Comparison of ENCODE assay signal across 18 cellular contexts in the genomic region with DNA sequence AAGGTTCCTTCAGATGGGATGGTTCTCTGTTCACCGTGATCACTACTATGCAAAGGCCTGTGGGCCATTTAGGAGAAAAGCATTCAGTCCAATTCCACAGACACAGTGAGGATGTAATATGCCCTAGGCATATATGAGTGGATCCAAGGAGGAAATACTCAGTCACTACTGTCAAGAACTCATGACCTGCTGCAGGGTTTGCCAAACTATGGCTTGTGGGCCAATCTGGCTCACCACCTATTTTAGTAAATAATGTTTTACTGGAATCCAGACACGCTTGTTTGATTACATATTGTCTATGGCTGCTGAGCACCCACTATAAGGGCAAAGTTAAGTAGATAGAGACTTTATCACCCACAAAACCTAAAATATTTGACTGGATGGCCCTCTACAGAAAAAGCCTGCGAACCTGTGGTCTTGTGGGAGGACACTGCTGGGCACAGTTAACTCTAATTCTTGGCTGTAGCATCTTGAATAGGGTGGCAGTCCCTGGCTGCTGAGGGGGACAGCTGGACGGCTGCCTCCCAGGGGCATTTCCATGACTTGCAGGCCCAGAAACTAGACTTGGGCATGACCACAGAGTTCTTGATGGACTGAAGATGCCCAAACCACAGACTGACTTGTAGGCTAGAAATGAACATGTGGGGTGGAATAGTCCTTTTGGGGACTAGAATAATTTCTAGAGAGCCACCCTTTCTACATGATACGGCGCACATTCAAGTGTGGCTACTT.
"Had no signal": no experiment of that assay in that cellular context is flagged by ENCODE, and none has a peak within 500 bp of the region (broad histone marks: within the 10 kb centered on the region; RNA-seq: fewer than 3 reads in every experiment).

No MANE protein-coding gene starts in this region.

- FAIRE-seq: small intestine had no signal

- H3K4me1 ChIP-seq: esophagus squamous epithelium, gastroesophageal sphincter, right atrium auricular region, sigmoid colon, tibial artery had no signal

- H3K4me3 ChIP-seq: esophagus squamous epithelium, gastroesophageal sphincter, mucosa of descending colon, ovary, right atrium auricular region, sigmoid colon, tibial artery had no signal

- DNase-seq: cortex of kidney; effector memory CD8-positive, alpha-beta T cell; esophagus squamous epithelium; glutamatergic neuron; mammary epithelial cell; mucosa of descending colon; ovary; sigmoid colon; small intestine; stimulated activated CD4-positive, alpha-beta T cell treated with anti-CD3 and anti-CD28 coated beads, Interleukin-12 subunit alpha, Interleukin-12 subunit beta, amount 100 ng/mL, for 4 hours; stimulated activated CD4-positive, alpha-beta T cell treated with anti-CD3 and anti-CD28 coated beads, Interleukin-2, amount 100 ng/mL, for 48 hours; tibial artery had no signal

- H3K4me3 Mint-ChIP-seq: central memory CD8-positive, alpha-beta T cell; effector memory CD8-positive, alpha-beta T cell; natural killer cell treated with Interleukin-12 subunit alpha and Interleukin-12 subunit beta and Interleukin-15 and Interleukin-18, amount 100 ng/mL, for 72 hours; stimulated activated naive CD8-positive, alpha-beta T cell treated with anti-CD3 and anti-CD28 coated beads, Interleukin-15, Interleukin-2, amounts not matched to agents 100 ng/mL and 50 ng/mL, for 24 hours had no signal

- H3K36me3 Mint-ChIP-seq: natural killer cell treated with Interleukin-12 subunit alpha and Interleukin-12 subunit beta and Interleukin-15 and Interleukin-18, amount 100 ng/mL, for 72 hours had no signal

- ATAC-seq: effector memory CD8-positive, alpha-beta T cell; gastroesophageal sphincter; left lobe of liver; natural killer cell treated with Interleukin-12 subunit alpha and Interleukin-12 subunit beta and Interleukin-15 and Interleukin-18, amount 100 ng/mL, for 72 hours had no signal

- H3K9me3 Mint-ChIP-seq: central memory CD8-positive, alpha-beta T cell; effector memory CD8-positive, alpha-beta T cell; natural killer cell treated with Interleukin-12 subunit alpha and Interleukin-12 subunit beta and Interleukin-15 and Interleukin-18, amount 100 ng/mL, for 72 hours; stimulated activated naive CD8-positive, alpha-beta T cell treated with anti-CD3 and anti-CD28 coated beads, Interleukin-15, Interleukin-2, amounts not matched to agents 100 ng/mL and 50 ng/mL, for 24 hours had no signal

- H3K9me3 ChIP-seq: esophagus squamous epithelium, gastroesophageal sphincter, mucosa of descending colon, ovary, right atrium auricular region, sigmoid colon, tibial artery had no signal

- H3K27ac Mint-ChIP-seq: effector memory CD8-positive, alpha-beta T cell; natural killer cell treated with Interleukin-12 subunit alpha and Interleukin-12 subunit beta and Interleukin-15 and Interleukin-18, amount 100 ng/mL, for 72 hours; stimulated activated naive CD8-positive, alpha-beta T cell treated with anti-CD3 and anti-CD28 coated beads, Interleukin-15, Interleukin-2, amounts not matched to agents 100 ng/mL and 50 ng/mL, for 24 hours had no signal

- H3K36me3 ChIP-seq: esophagus squamous epithelium, gastroesophageal sphincter, ovary, right atrium auricular region, sigmoid colon, tibial artery had no signal

- H3K4me1 Mint-ChIP-seq: central memory CD8-positive, alpha-beta T cell had no signal

- H3K27ac ChIP-seq: esophagus squamous epithelium, gastroesophageal sphincter, ovary, right atrium auricular region, sigmoid colon, tibial artery had no signal

- H3K27me3 ChIP-seq: gastroesophageal sphincter, ovary, right atrium auricular region, sigmoid colon had no signal
